In the genomic region with DNA sequence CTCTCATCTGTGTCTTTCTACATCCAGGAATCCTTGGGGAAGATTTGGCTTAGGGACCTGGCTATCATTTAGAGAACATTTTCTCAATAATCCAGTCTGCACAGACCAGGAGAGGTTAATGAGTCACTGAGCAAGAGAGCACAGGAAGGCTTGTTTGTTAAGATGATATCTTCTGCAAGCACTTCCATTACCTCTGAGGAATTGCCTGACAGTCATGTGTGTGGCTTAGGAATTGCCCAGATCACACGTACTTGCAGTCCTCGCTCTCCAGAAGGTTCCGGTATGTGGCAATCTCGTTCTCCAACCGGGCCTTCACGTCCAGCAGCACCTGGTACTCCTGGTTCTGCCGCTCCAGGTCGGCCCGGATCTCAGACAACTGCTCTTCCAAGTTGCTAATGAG, we compare ENCODE assay signal across 21 cellular contexts. TPM values are rescaled to one million over a fixed set of nuclear protein-coding genes. Genes with fewer than 3 reads are reported as not detected.
DNase-seq lines count a peak whose midpoint lies in the region; FAIRE-seq and TF ChIP-seq lines count a peak whose summit lies in the region.
"Had no signal": no experiment of that assay in that cellular context is flagged by ENCODE, and none has a peak within 500 bp of the region (broad histone marks: within the 10 kb centered on the region; RNA-seq: fewer than 3 reads in every experiment).

No MANE protein-coding gene starts in this region.

- intact Hi-C loops in mammary epithelial cell (cut with micrococcal nuclease): loop anchor here (2.0 kb wide), 1 partner anchor 44 kb away; no protein-coding TSS in a partner anchor
- intact Hi-C loops in uterus (cut with DNase I; ENCODE audit: low total_unique reads): no loop called here
- intact Hi-C loops in activated CD4-positive, alpha-beta memory T cell treated with anti-CD3 and anti-CD28 coated beads for 36 hours (cut with micrococcal nuclease): no loop called here

- H3K27me3 ChIP-seq in mammary epithelial cell (ENCODE audit: insufficient read depth, low read length): no peaks in the 10 kb centered on the region
- no peaks in the 10 kb centered on the region for H3K27me3 ChIP-seq in keratinocyte (ENCODE audit: control insufficient read depth, extremely low read depth, insufficient read depth, low read length)
- no peaks in the 10 kb centered on the region for H3K27me3 ChIP-seq in uterus
- no peaks in the 10 kb centered on the region for H3K27me3 ChIP-seq in effector memory CD4-positive, alpha-beta T cell (replicated peaks; ENCODE audit: control insufficient read depth, insufficient read depth, low read length, poor library complexity, severe bottlenecking)
- H3K27me3 ChIP-seq: ovary, stomach had no signal

- H3K36me3 ChIP-seq in mammary epithelial cell (ENCODE audit: insufficient read depth, low read length): no peaks in the 10 kb centered on the region
- no peaks in the 10 kb centered on the region for H3K36me3 ChIP-seq in keratinocyte (ENCODE audit: control insufficient read depth in 2 of 2, extremely low read depth in 1 of 2, insufficient read depth in 2 of 2, low read length in 2 of 2)
- no peaks in the 10 kb centered on the region for H3K36me3 ChIP-seq in uterus
- no peaks in the 10 kb centered on the region for H3K36me3 ChIP-seq in effector memory CD4-positive, alpha-beta T cell (ENCODE audit: control insufficient read depth, insufficient read depth, low read length)
- H3K36me3 ChIP-seq: cardiac muscle cell, ovary, stomach had no signal

- peak overlapping the region; percentile 61 for H3K4me2 ChIP-seq in mammary epithelial cell (ENCODE audit: insufficient read depth, low read depth, low read length)
- H3K4me2 ChIP-seq in keratinocyte (ENCODE audit: control insufficient read depth, extremely low read depth, insufficient read depth, low read depth, low read length): peak overlapping the region; percentile 46

- no peak for TF ChIP-seq POLR2A in uterus (IDR thresholded peaks at IDR 0.05)

- peaks cover 3% of the 10 kb centered on the region for H3K4me1 Mint-ChIP-seq in activated CD4-positive, alpha-beta memory T cell treated with anti-CD3 and anti-CD28 coated beads for 36 hours (ENCODE audit: low read depth)
- H3K4me1 Mint-ChIP-seq: activated CD4-positive, alpha-beta T cell treated with anti-CD3 and anti-CD28 coated beads for 36 hours had no signal

- 60% methylated on average over 9 of the region's 9 CpGs for WGBS in mammary epithelial cell (ENCODE audit: low coverage, missing lambda C conversion rate)

- no peaks in the 10 kb centered on the region for H3K36me3 Mint-ChIP-seq in activated CD4-positive, alpha-beta memory T cell treated with anti-CD3 and anti-CD28 coated beads for 36 hours
- H3K36me3 Mint-ChIP-seq: activated naive CD4-positive, alpha-beta T cell treated with anti-CD3 and anti-CD28 coated beads, Interleukin-2, amount 50 U/mL, for 72 hours; CD4-positive, alpha-beta memory T cell had no signal

- POLR2A ChIA-PET in activated CD4-positive, alpha-beta memory T cell treated with anti-CD3 and anti-CD28 coated beads for 36 hours (lab: Charles Lee): no interaction called here

- H3K9me3 ChIP-seq in mammary epithelial cell (replicated peaks; ENCODE audit: insufficient read depth, low read length) (no peaks in the 10 kb centered on the region), keratinocyte (ENCODE audit: control insufficient read depth, low read depth, low read length) (no peaks in the 10 kb centered on the region), uterus (no peaks in the 10 kb centered on the region)
- no peaks in the 10 kb centered on the region for H3K9me3 ChIP-seq in effector memory CD4-positive, alpha-beta T cell (ENCODE audit: control insufficient read depth, low read length)
- H3K9me3 ChIP-seq: ovary, stomach had no signal

- H3K9ac ChIP-seq in mammary epithelial cell (ENCODE audit: insufficient read depth, low read length): no peak overlapping the region
- H3K9ac ChIP-seq in keratinocyte (ENCODE audit: control insufficient read depth, extremely low read depth, insufficient read depth, low read length): peak overlapping the region; percentile 58

- TF ChIP-seq CTCF in mammary epithelial cell (conservative IDR thresholded peaks at IDR 0.05 in 1 of 2, IDR thresholded peaks at IDR 0.05 in 1 of 2; ENCODE audit: extremely low read depth in 1 of 2, insufficient read depth in 1 of 2, low read depth in 1 of 2, low read length in 2 of 2): no peak
- no peak for TF ChIP-seq CTCF in keratinocyte (optimal IDR thresholded peaks at IDR 0.05 in 1 of 3, IDR thresholded peaks at IDR 0.05 in 1 of 3, conservative IDR thresholded peaks at IDR 0.05 in 1 of 3; ENCODE audit: extremely low read depth in 1 of 3, insufficient read depth in 2 of 3, low read length in 3 of 3)
- TF ChIP-seq CTCF in uterus (IDR thresholded peaks at IDR 0.05): no peak

- H3K4me3 ChIP-seq in mammary epithelial cell (replicated peaks in 1 of 3; ENCODE audit: insufficient read depth in 1 of 3, low read depth in 2 of 3, low read length in 3 of 3) (no peak overlapping the region), keratinocyte (ENCODE audit: control insufficient read depth in 2 of 3, extremely low read depth in 1 of 3, insufficient read depth in 2 of 3, low read depth in 1 of 3, low read length in 3 of 3) (peak overlapping the region in 2 of 3 experiments; percentile 15 to 38), uterus (no peak overlapping the region)
- H3K4me3 ChIP-seq in effector memory CD4-positive, alpha-beta T cell (ENCODE audit: insufficient read depth, low read depth, low read length, poor library complexity, severe bottlenecking): no peak overlapping the region
- H3K4me3 ChIP-seq: cardiac muscle cell, ovary, stomach had no signal

- DNase-seq in DMS53 (lab: John Stamatoyannopoulos, UW): peak; percentile 5
- no peak for DNase-seq in DMS53 treated with DMSO at 0.1 percent for 48 hours (lab: John Stamatoyannopoulos, UW; ENCODE audit: unreplicated experiment)
- peak; percentile 95 for DNase-seq in mammary epithelial cell
- DNase-seq in keratinocyte (ENCODE audit: low read depth, low spot score): no peak
- DNase-seq in uterus: peak; percentile 51 to 61
- no peak for DNase-seq in substantia nigra (lab: John Stamatoyannopoulos, UW)
- no peak for DNase-seq in activated CD4-positive, alpha-beta memory T cell treated with anti-CD3 and anti-CD28 coated beads for 36 hours
- no peak for DNase-seq in effector memory CD4-positive, alpha-beta T cell
- DNase-seq: activated CD4-positive, alpha-beta T cell treated with anti-CD3 and anti-CD28 coated beads for 36 hours; activated T-cell treated with anti-CD3 and anti-CD28 coated beads for 4 hours; CD4-positive, alpha-beta memory T cell; left cardiac atrium; NCI-H1930; NCI-H526; ovary; stomach; T-helper 1 cell had no signal

- H3K9me1 ChIP-seq in keratinocyte (ENCODE audit: control insufficient read depth, extremely low read depth, insufficient read depth, low read length): peaks cover 2% of the 10 kb centered on the region

- CTCF ChIA-PET in mammary epithelial cell (lab: Charles Lee; ENCODE audit: low non-redundant PET): no interaction called here
- CTCF ChIA-PET in activated CD4-positive, alpha-beta memory T cell treated with anti-CD3 and anti-CD28 coated beads for 36 hours (lab: Charles Lee): no interaction called here

- no peaks in the 10 kb centered on the region for H3K9me3 Mint-ChIP-seq in activated CD4-positive, alpha-beta memory T cell treated with anti-CD3 and anti-CD28 coated beads for 36 hours
- H3K9me3 Mint-ChIP-seq: activated naive CD4-positive, alpha-beta T cell treated with anti-CD3 and anti-CD28 coated beads, Interleukin-2, amount 50 U/mL, for 72 hours; CD4-positive, alpha-beta memory T cell had no signal

- H2AFZ ChIP-seq in mammary epithelial cell (ENCODE audit: low read depth, low read length) (peak overlapping the region; percentile 30), keratinocyte (ENCODE audit: control insufficient read depth, low read length) (peak overlapping the region; percentile 32)

- H3K27ac ChIP-seq in mammary epithelial cell (ENCODE audit: insufficient read depth, low read depth, low read length) (peak overlapping the region; percentile 77), keratinocyte (ENCODE audit: control insufficient read depth, insufficient read depth, low read length) (peak overlapping the region; percentile 88), uterus (peak overlapping the region; percentile 13 to 49), substantia nigra (ENCODE audit: low read depth, low read length, poor library complexity, severe bottlenecking) (no peak overlapping the region)
- H3K27ac ChIP-seq in effector memory CD4-positive, alpha-beta T cell (ENCODE audit: insufficient read depth, low read length, poor library complexity, severe bottlenecking): no peak overlapping the region
- H3K27ac ChIP-seq: 22Rv1, cardiac muscle cell, ovary, stomach had no signal

- dilution Hi-C loops in mammary epithelial cell (cut with HindIII; ENCODE audit: low sequenced_read_pairs): no loop called here
- dilution Hi-C loops in keratinocyte (cut with MboI; ENCODE audit: extremely low pct_ligation_motif_present, low sequenced_read_pairs): no loop called here

- H3K4me3 Mint-ChIP-seq in activated CD4-positive, alpha-beta memory T cell treated with anti-CD3 and anti-CD28 coated beads for 36 hours: no peak overlapping the region
- H3K4me3 Mint-ChIP-seq: activated CD4-positive, alpha-beta T cell treated with anti-CD3 and anti-CD28 coated beads for 36 hours had no signal

- no TSS peak for BruUV-seq in mammary epithelial cell (replicated peaks; lab: Mats Ljungman, UMichigan)

- no peaks in the 10 kb centered on the region for H3K27me3 Mint-ChIP-seq in activated CD4-positive, alpha-beta memory T cell treated with anti-CD3 and anti-CD28 coated beads for 36 hours
- H3K27me3 Mint-ChIP-seq: activated CD4-positive, alpha-beta T cell treated with anti-CD3 and anti-CD28 coated beads for 36 hours; CD4-positive, alpha-beta memory T cell had no signal

- H3K79me2 ChIP-seq in mammary epithelial cell (ENCODE audit: insufficient read depth, low read length): no peaks in the 10 kb centered on the region
- H3K79me2 ChIP-seq in keratinocyte (ENCODE audit: control insufficient read depth, insufficient read depth, low read length): no peaks in the 10 kb centered on the region

- FAIRE-seq in keratinocyte (lab: Jason Lieb, UNC): peak; percentile 100
- FAIRE-seq: G401.6 had no signal

- in situ Hi-C loops in mammary epithelial cell (cut with MboI; ENCODE audit: low sequenced_read_pairs in 2 of 2): no loop called here

- H4K20me1 ChIP-seq in mammary epithelial cell (ENCODE audit: insufficient read depth, low read length) (no peaks in the 10 kb centered on the region), keratinocyte (ENCODE audit: control insufficient read depth, extremely low read depth, insufficient read depth, low read length) (no peaks in the 10 kb centered on the region)

- peaks cover 48% of the 10 kb centered on the region for H3K4me1 ChIP-seq in mammary epithelial cell (ENCODE audit: insufficient read depth, low read length)
- peaks cover 48% of the 10 kb centered on the region for H3K4me1 ChIP-seq in keratinocyte (ENCODE audit: control insufficient read depth, extremely low read depth, insufficient read depth, low read length)
- H3K4me1 ChIP-seq in uterus: peaks cover 5 to 12% of the 10 kb centered on the region in 2 donors
- no peaks in the 10 kb centered on the region for H3K4me1 ChIP-seq in effector memory CD4-positive, alpha-beta T cell (ENCODE audit: control insufficient read depth, insufficient read depth, low read length, poor library complexity, severe bottlenecking)

- no peak overlapping the region for H3K27ac Mint-ChIP-seq in activated CD4-positive, alpha-beta memory T cell treated with anti-CD3 and anti-CD28 coated beads for 36 hours
- H3K27ac Mint-ChIP-seq: activated CD4-positive, alpha-beta T cell treated with anti-CD3 and anti-CD28 coated beads for 36 hours had no signal

RNA-seq across cellular contexts. Expression of gene KRT37, which starts 3.3 kb away (rescaled TPM):
- total RNA-seq in mammary epithelial cell (not detected), uterus (not detected)
- polyA plus RNA-seq in mammary epithelial cell (not detected), keratinocyte (0.03 to 0.08 TPM (median 0.04 TPM) in 3 replicates)
- polyA minus RNA-seq in mammary epithelial cell (not detected), keratinocyte (1.0 TPM in 1 of 3 replicates, not detected in the others)
- polyA plus RNA-seq in keratinocyte (2011; ENCODE audit: low read depth): 0.54 TPM
- polyA plus RNA-seq in keratinocyte (2011; cell fraction: cytosol; rRNA removed): 0.06 and 0.08 TPM in 2 replicates
- not detected in 2 replicates for polyA plus RNA-seq in keratinocyte (2011; cell fraction: nucleus; rRNA removed)
- 0.13 and 1.1 TPM in 2 replicates for polyA plus RNA-seq in keratinocyte (2012; ENCODE audit: low replicate concordance)
- polyA minus RNA-seq in keratinocyte (2011; cell fraction: cytosol; rRNA and poly(A)+ RNA removed): not detected
- polyA minus RNA-seq in keratinocyte (2011; cell fraction: nucleus; rRNA and poly(A)+ RNA removed): not detected in 2 replicates
- total RNA-seq in activated CD4-positive, alpha-beta memory T cell treated with anti-CD3 and anti-CD28 coated beads for 36 hours: not detected
- total RNA-seq: activated CD4-positive, alpha-beta T cell treated with anti-CD3 and anti-CD28 coated beads for 36 hours; activated naive CD4-positive, alpha-beta T cell treated with anti-CD3 and anti-CD28 coated beads, Interleukin-2, amount 50 U/mL, for 72 hours; cardiac muscle cell; CD4-positive, alpha-beta memory T cell; left cardiac atrium; ovary; stomach had no signal
- polyA plus RNA-seq: cardiac muscle cell; CD4-positive, alpha-beta memory T cell; ovary; stomach had no signal

RNA-seq across cellular contexts. Expression of gene KRT38, which starts 19.7 kb away (rescaled TPM):
- not detected for total RNA-seq in mammary epithelial cell
- polyA plus RNA-seq in mammary epithelial cell: not detected
- polyA minus RNA-seq in mammary epithelial cell: not detected
- not detected in 3 replicates for polyA plus RNA-seq in keratinocyte
- not detected for polyA plus RNA-seq in keratinocyte (2011; ENCODE audit: low read depth)
- not detected in 2 replicates for polyA plus RNA-seq in keratinocyte (2011; cell fraction: cytosol; rRNA removed)
- not detected in 2 replicates for polyA plus RNA-seq in keratinocyte (2011; cell fraction: nucleus; rRNA removed)
- polyA plus RNA-seq in keratinocyte (2012; ENCODE audit: low replicate concordance): not detected in 2 replicates
- polyA minus RNA-seq in keratinocyte: not detected in 3 replicates
- polyA minus RNA-seq in keratinocyte (2011; cell fraction: cytosol; rRNA and poly(A)+ RNA removed): not detected
- polyA minus RNA-seq in keratinocyte (2011; cell fraction: nucleus; rRNA and poly(A)+ RNA removed): not detected in 2 replicates
- total RNA-seq in uterus: not detected
- total RNA-seq in activated CD4-positive, alpha-beta memory T cell treated with anti-CD3 and anti-CD28 coated beads for 36 hours: not detected
- total RNA-seq: activated CD4-positive, alpha-beta T cell treated with anti-CD3 and anti-CD28 coated beads for 36 hours; activated naive CD4-positive, alpha-beta T cell treated with anti-CD3 and anti-CD28 coated beads, Interleukin-2, amount 50 U/mL, for 72 hours; cardiac muscle cell; CD4-positive, alpha-beta memory T cell; left cardiac atrium; ovary; stomach had no signal
- polyA plus RNA-seq: cardiac muscle cell; CD4-positive, alpha-beta memory T cell; ovary; stomach had no signal

RNA-seq across cellular contexts. Expression of gene KRT31, which starts 23.7 kb away (rescaled TPM):
- total RNA-seq in mammary epithelial cell (not detected), uterus (not detected)
- polyA plus RNA-seq in mammary epithelial cell (not detected), keratinocyte (20.5 to 45.2 TPM (median 24.9 TPM) in 3 replicates)
- polyA minus RNA-seq in mammary epithelial cell (not detected), keratinocyte (40.6 to 89.9 TPM (median 51.7 TPM) in 3 replicates)
- 36.3 TPM for polyA plus RNA-seq in keratinocyte (2011; ENCODE audit: low read depth)
- polyA plus RNA-seq in keratinocyte (2011; cell fraction: cytosol; rRNA removed): 18.3 and 32.3 TPM in 2 replicates
- 21.8 and 23.4 TPM in 2 replicates for polyA plus RNA-seq in keratinocyte (2011; cell fraction: nucleus; rRNA removed)
- 59.4 and 64.5 TPM in 2 replicates for polyA plus RNA-seq in keratinocyte (2012; ENCODE audit: low replicate concordance)
- polyA minus RNA-seq in keratinocyte (2011; cell fraction: cytosol; rRNA and poly(A)+ RNA removed): 48.3 TPM
- polyA minus RNA-seq in keratinocyte (2011; cell fraction: nucleus; rRNA and poly(A)+ RNA removed): 12.6 and 18.7 TPM in 2 replicates
- not detected for total RNA-seq in activated CD4-positive, alpha-beta memory T cell treated with anti-CD3 and anti-CD28 coated beads for 36 hours
- total RNA-seq: activated CD4-positive, alpha-beta T cell treated with anti-CD3 and anti-CD28 coated beads for 36 hours; activated naive CD4-positive, alpha-beta T cell treated with anti-CD3 and anti-CD28 coated beads, Interleukin-2, amount 50 U/mL, for 72 hours; cardiac muscle cell; CD4-positive, alpha-beta memory T cell; left cardiac atrium; ovary; stomach had no signal
- polyA plus RNA-seq: cardiac muscle cell; CD4-positive, alpha-beta memory T cell; ovary had no signal

RNA-seq across cellular contexts. Expression of gene KRT34, which starts 39.0 kb away (rescaled TPM):
- total RNA-seq in mammary epithelial cell: under 1 TPM in 1 of 2 donors, not detected in 1; 0.33 TPM
- 0.79 TPM for polyA plus RNA-seq in mammary epithelial cell
- polyA minus RNA-seq in mammary epithelial cell: not detected
- 4.4 to 4.8 TPM (median 4.6 TPM) in 3 replicates for polyA plus RNA-seq in keratinocyte
- 68.2 TPM for polyA plus RNA-seq in keratinocyte (2011; ENCODE audit: low read depth)
- polyA plus RNA-seq in keratinocyte (2011; cell fraction: cytosol; rRNA removed): 5.4 and 6.3 TPM in 2 replicates
- polyA plus RNA-seq in keratinocyte (2011; cell fraction: nucleus; rRNA removed): 8.0 and 8.4 TPM in 2 replicates
- 3.9 and 45.5 TPM in 2 replicates for polyA plus RNA-seq in keratinocyte (2012; ENCODE audit: low replicate concordance)
- polyA minus RNA-seq in keratinocyte: 2.2 to 4.2 TPM (median 3.2 TPM) in 3 replicates
- polyA minus RNA-seq in keratinocyte (2011; cell fraction: cytosol; rRNA and poly(A)+ RNA removed): 3.3 TPM
- 2.9 and 3.3 TPM in 2 replicates for polyA minus RNA-seq in keratinocyte (2011; cell fraction: nucleus; rRNA and poly(A)+ RNA removed)
- total RNA-seq in uterus: under 1 TPM in 1 of 4 donors, not detected in 3; 0.28 TPM
- total RNA-seq in activated CD4-positive, alpha-beta memory T cell treated with anti-CD3 and anti-CD28 coated beads for 36 hours: not detected
- total RNA-seq: activated CD4-positive, alpha-beta T cell treated with anti-CD3 and anti-CD28 coated beads for 36 hours; activated naive CD4-positive, alpha-beta T cell treated with anti-CD3 and anti-CD28 coated beads, Interleukin-2, amount 50 U/mL, for 72 hours; cardiac muscle cell; CD4-positive, alpha-beta memory T cell; left cardiac atrium; ovary; stomach had no signal
- polyA plus RNA-seq: cardiac muscle cell; CD4-positive, alpha-beta memory T cell; ovary had no signal

RNA-seq across cellular contexts. Expression of gene KRT32, which starts 46.1 kb away (rescaled TPM):
- not detected for total RNA-seq in mammary epithelial cell
- 0.23 TPM for polyA plus RNA-seq in mammary epithelial cell
- polyA minus RNA-seq in mammary epithelial cell: not detected
- 0.03 TPM in 1 of 3 replicates, not detected in the others for polyA plus RNA-seq in keratinocyte
- polyA plus RNA-seq in keratinocyte (2011; ENCODE audit: low read depth): not detected
- 0.04 TPM in 2 replicates for polyA plus RNA-seq in keratinocyte (2011; cell fraction: cytosol; rRNA removed)
- not detected in 2 replicates for polyA plus RNA-seq in keratinocyte (2011; cell fraction: nucleus; rRNA removed)
- polyA plus RNA-seq in keratinocyte (2012; ENCODE audit: low replicate concordance): not detected in 2 replicates
- not detected in 3 replicates for polyA minus RNA-seq in keratinocyte
- not detected for polyA minus RNA-seq in keratinocyte (2011; cell fraction: cytosol; rRNA and poly(A)+ RNA removed)
- not detected in 2 replicates for polyA minus RNA-seq in keratinocyte (2011; cell fraction: nucleus; rRNA and poly(A)+ RNA removed)
- not detected for total RNA-seq in uterus
- not detected for total RNA-seq in activated CD4-positive, alpha-beta memory T cell treated with anti-CD3 and anti-CD28 coated beads for 36 hours
- total RNA-seq: activated CD4-positive, alpha-beta T cell treated with anti-CD3 and anti-CD28 coated beads for 36 hours; activated naive CD4-positive, alpha-beta T cell treated with anti-CD3 and anti-CD28 coated beads, Interleukin-2, amount 50 U/mL, for 72 hours; cardiac muscle cell; CD4-positive, alpha-beta memory T cell; left cardiac atrium; stomach had no signal
- polyA plus RNA-seq: cardiac muscle cell; CD4-positive, alpha-beta memory T cell had no signal

Comparison
In these comparisons a context has a peak if more than half of its experiments do, and no peak if none do; other contexts are left out.
1. DNase-seq: peak in DMS53 (single experiment), mammary epithelial cell (single experiment) and uterus (2 of 2); none in DMS53 treated with DMSO at 0.1 percent for 48 hours (single experiment), keratinocyte (single experiment), substantia nigra (0 of 49), activated CD4-positive, alpha-beta memory T cell treated with anti-CD3 and anti-CD28 coated beads for 36 hours (single experiment) and effector memory CD4-positive, alpha-beta T cell (0 of 3).
2. H3K27ac ChIP-seq: peak in mammary epithelial cell (single experiment), keratinocyte (single experiment) and uterus (2 of 2); none in substantia nigra (single experiment) and effector memory CD4-positive, alpha-beta T cell (single experiment).
3. H3K4me3 ChIP-seq: peak in keratinocyte (2 of 3); none in mammary epithelial cell (0 of 3), uterus (0 of 2) and effector memory CD4-positive, alpha-beta T cell (single experiment).